In the genomic region with DNA sequence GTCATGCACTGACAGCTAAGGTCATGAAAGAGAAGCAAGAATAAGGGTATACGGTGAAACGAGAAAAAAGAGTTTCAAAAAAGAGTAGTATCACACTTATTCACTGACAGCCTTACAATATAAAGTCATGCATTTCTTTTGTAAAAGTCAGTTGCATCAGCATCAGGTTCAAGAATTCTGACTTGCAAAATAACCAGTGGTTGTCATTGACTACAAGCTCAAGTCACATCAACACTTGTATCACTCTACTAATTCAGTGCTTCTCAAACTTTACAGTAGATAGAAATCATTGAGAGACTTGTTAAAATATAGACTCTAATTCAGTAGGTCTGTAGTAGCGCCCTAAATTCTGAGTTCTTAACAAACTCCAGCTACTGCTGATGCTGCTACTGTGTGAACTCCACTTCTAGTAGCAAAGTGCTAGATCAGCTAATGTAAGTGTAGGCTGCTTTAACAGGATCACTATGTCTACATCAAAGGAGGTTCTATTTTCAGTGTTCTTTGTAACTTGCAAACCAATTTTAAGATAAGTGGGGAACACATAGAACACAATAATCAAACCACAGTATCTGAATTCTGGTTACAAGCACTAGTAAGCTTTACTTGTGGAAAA, we compare ENCODE assay signal across 17 cellular contexts.
DNase-seq lines count a peak whose midpoint lies in the region; ATAC-seq, FAIRE-seq and TF ChIP-seq lines count a peak whose summit lies in the region.
"Had no signal": no experiment of that assay in that cellular context is flagged by ENCODE, and none has a peak within 500 bp of the region (broad histone marks: within the 10 kb centered on the region; RNA-seq: fewer than 3 reads in every experiment).

No MANE protein-coding gene starts in this region.

- no peak overlapping the region for H3K4me3 Mint-ChIP-seq in CD14-positive monocyte
- H3K4me3 Mint-ChIP-seq: H9 had no signal

- no peak for TF ChIP-seq POLR2A in H54 (IDR thresholded peaks at IDR 0.05; ENCODE audit: low read depth, low read length)

- no peaks in the 10 kb centered on the region for H3K27me3 Mint-ChIP-seq in CD14-positive monocyte (ENCODE audit: low read depth in 3 of 3)

- H3K4me3 ChIP-seq in adipocyte (ENCODE audit: low read length) = no peak overlapping the region

- TF ChIP-seq CTCF in CD14-positive monocyte (IDR thresholded peaks at IDR 0.05) = no peak

- peaks cover 9% of the 10 kb centered on the region for H3K4me1 Mint-ChIP-seq in CD14-positive monocyte

- no peak overlapping the region for H3K27ac Mint-ChIP-seq in CD14-positive monocyte
- H3K27ac Mint-ChIP-seq: H9 had no signal

- ATAC-seq in GM21723 (IDR thresholded peaks at IDR 0.05; ENCODE audit: unreplicated experiment) = no peak

- FAIRE-seq in H54 (lab: Jason Lieb, UNC) = peak; percentile 30

- DNase-seq in H54 (ENCODE audit: insufficient read length, low spot score) (no peak), adipocyte (ENCODE audit: low read depth) (peak; percentile 18), iris pigment epithelial cell (ENCODE audit: low read depth) (peak; percentile 33), superior temporal gyrus (ENCODE audit: extremely low spot score) (peak; percentile 50), CD14-positive monocyte (ENCODE audit: low spot score) (no peak), SIG-M5 (lab: John Stamatoyannopoulos, UW) (no peak)
- DNase-seq: COR-L47, GDM1, H9, Kasumi-1, NCI-H1092 treated with DMSO at 0.1 percent for 48 hours, NCI-H1694, NCI-H510A, NCI-H82, SHP77, SK-N-SH had no signal

- no peaks in the 10 kb centered on the region for H3K9me3 ChIP-seq in adipocyte (ENCODE audit: control insufficient read depth, low read length)
- H3K9me3 ChIP-seq: SK-N-SH had no signal

- no peaks in the 10 kb centered on the region for H3K36me3 Mint-ChIP-seq in CD14-positive monocyte

- no peaks in the 10 kb centered on the region for H3K36me3 ChIP-seq in adipocyte (ENCODE audit: control insufficient read depth, insufficient read depth, low read length, severe bottlenecking)

- peaks cover 24% of the 10 kb centered on the region for H3K4me1 ChIP-seq in adipocyte (ENCODE audit: control insufficient read depth, insufficient read depth, low read length)

- H3K9ac ChIP-seq in adipocyte (ENCODE audit: low read length) = no peak overlapping the region
- H3K9ac ChIP-seq: SK-N-SH had no signal

- no peaks in the 10 kb centered on the region for H3K27me3 ChIP-seq in adipocyte (replicated peaks; ENCODE audit: control insufficient read depth, insufficient read depth, low read length)

- peaks cover 0 to 5% (median 1%) of the 10 kb centered on the region in 7 donors for H3K9me3 Mint-ChIP-seq in CD14-positive monocyte
- H3K9me3 Mint-ChIP-seq: H9 had no signal

- intact Hi-C loops in CD14-positive monocyte (cut with micrococcal nuclease) = no loop called here

Comparison
In these comparisons a context has a peak if more than half of its experiments do, and no peak if none do; other contexts are left out.
1. DNase-seq: peak in adipocyte (single experiment), iris pigment epithelial cell (single experiment) and superior temporal gyrus (single experiment); none in H54 (single experiment), CD14-positive monocyte (single experiment) and SIG-M5 (single experiment).